ENCODE assay signal across 14 cellular contexts in genomic region chr4:145340071-145340695, GRCh38.
"Had no signal": no experiment of that assay in that cellular context is flagged by ENCODE, and none has a peak within 500 bp of the region (broad histone marks: within the 10 kb centered on the region; RNA-seq: fewer than 3 reads in every experiment).

No MANE protein-coding gene starts in this region.

- H3K27ac ChIP-seq: cardiac muscle cell, heart right ventricle, left ventricle myocardium inferior, parathyroid adenoma had no signal

- H3K79me2 ChIP-seq: parathyroid adenoma had no signal

- DNase-seq: activated naive CD4-positive, alpha-beta T cell treated with anti-CD3 and anti-CD28 coated beads for 36 hours; activated naive CD8-positive, alpha-beta T cell treated with anti-CD3 and anti-CD28 coated beads, Interleukin-2, amount 50 U/mL, for 24 hours; heart right ventricle; left ventricle myocardium inferior; mucosa of descending colon; naive thymus-derived CD4-positive, alpha-beta T cell; stimulated activated CD4-positive, alpha-beta T cell treated with anti-CD3 and anti-CD28 coated beads, Interleukin-12 subunit alpha, Interleukin-12 subunit beta, amount 100 ng/mL, for 4 hours; stimulated activated CD4-positive, alpha-beta T cell treated with anti-CD3 and anti-CD28 coated beads, Interleukin-2, amount 100 ng/mL, for 24 hours; stomach had no signal

- H3K9ac ChIP-seq: parathyroid adenoma had no signal

- H3K27ac Mint-ChIP-seq: activated naive CD4-positive, alpha-beta T cell treated with anti-CD3 and anti-CD28 coated beads for 36 hours; activated naive CD8-positive, alpha-beta T cell treated with anti-CD3 and anti-CD28 coated beads, Interleukin-2, amount 50 U/mL, for 24 hours; activated T-helper 2 cell treated with anti-CD3 and anti-CD28 coated beads, Interferon-gamma antibody, Interleukin-2, Interleukin-4, amounts not matched to agents 10 μg/mL and 5 μg/mL and 100 μg/mL, durations not matched to agents 14 hours and 24 hours and 36 hours; naive thymus-derived CD4-positive, alpha-beta T cell; T-helper 1 cell treated with Interleukin-12 subunit alpha and Interleukin-12 subunit beta and Interleukin-4 antibody, amounts not matched to agents 30 μg/mL and 1 μg/mL, for 36 hours had no signal

- H3K4me1 ChIP-seq: parathyroid adenoma had no signal

- ATAC-seq: activated CD4-positive, CD25-positive, alpha-beta regulatory T cell treated with anti-CD3 and anti-CD28 coated beads, Interleukin-2, amount 50 U/mL, for 24 hours; activated naive CD8-positive, alpha-beta T cell treated with anti-CD3 and anti-CD28 coated beads, Interleukin-2, amount 50 U/mL, for 24 hours; heart right ventricle; mucosa of descending colon; naive thymus-derived CD4-positive, alpha-beta T cell had no signal

- H3K27me3 Mint-ChIP-seq: activated naive CD8-positive, alpha-beta T cell treated with anti-CD3 and anti-CD28 coated beads, Interleukin-2, amount 50 U/mL, for 24 hours had no signal

- H3K9me3 Mint-ChIP-seq: activated naive CD4-positive, alpha-beta T cell treated with anti-CD3 and anti-CD28 coated beads for 36 hours; activated naive CD8-positive, alpha-beta T cell treated with anti-CD3 and anti-CD28 coated beads, Interleukin-2, amount 50 U/mL, for 24 hours; activated T-helper 2 cell treated with anti-CD3 and anti-CD28 coated beads, Interferon-gamma antibody, Interleukin-2, Interleukin-4, amounts not matched to agents 10 μg/mL and 5 μg/mL and 100 μg/mL, durations not matched to agents 14 hours and 24 hours and 36 hours; naive thymus-derived CD4-positive, alpha-beta T cell; T-helper 1 cell treated with Interleukin-12 subunit alpha and Interleukin-12 subunit beta and Interleukin-4 antibody, amounts not matched to agents 30 μg/mL and 1 μg/mL, for 36 hours had no signal

- H3K36me3 ChIP-seq: cardiac muscle cell, heart right ventricle, left ventricle myocardium inferior, stomach had no signal

- H2AFZ ChIP-seq: parathyroid adenoma had no signal

- H3K4me1 Mint-ChIP-seq: activated naive CD8-positive, alpha-beta T cell treated with anti-CD3 and anti-CD28 coated beads, Interleukin-2, amount 50 U/mL, for 24 hours; naive thymus-derived CD4-positive, alpha-beta T cell had no signal

- H3K9me3 ChIP-seq: heart right ventricle, left ventricle myocardium inferior, mucosa of descending colon, stomach had no signal

- H3K36me3 Mint-ChIP-seq: naive thymus-derived CD4-positive, alpha-beta T cell had no signal

- H3K4me3 Mint-ChIP-seq: activated naive CD4-positive, alpha-beta T cell treated with anti-CD3 and anti-CD28 coated beads for 36 hours; activated naive CD8-positive, alpha-beta T cell treated with anti-CD3 and anti-CD28 coated beads, Interleukin-2, amount 50 U/mL, for 24 hours; naive thymus-derived CD4-positive, alpha-beta T cell; T-helper 1 cell treated with Interleukin-12 subunit alpha and Interleukin-12 subunit beta and Interleukin-4 antibody, amounts not matched to agents 30 μg/mL and 1 μg/mL, for 36 hours had no signal

- H3K27me3 ChIP-seq: cardiac muscle cell, heart right ventricle, stomach had no signal

- H3K4me3 ChIP-seq: cardiac muscle cell, heart right ventricle, left ventricle myocardium inferior, mucosa of descending colon, stomach had no signal
